ENCODE assay signal across 23 cellular contexts in the genomic region with DNA sequence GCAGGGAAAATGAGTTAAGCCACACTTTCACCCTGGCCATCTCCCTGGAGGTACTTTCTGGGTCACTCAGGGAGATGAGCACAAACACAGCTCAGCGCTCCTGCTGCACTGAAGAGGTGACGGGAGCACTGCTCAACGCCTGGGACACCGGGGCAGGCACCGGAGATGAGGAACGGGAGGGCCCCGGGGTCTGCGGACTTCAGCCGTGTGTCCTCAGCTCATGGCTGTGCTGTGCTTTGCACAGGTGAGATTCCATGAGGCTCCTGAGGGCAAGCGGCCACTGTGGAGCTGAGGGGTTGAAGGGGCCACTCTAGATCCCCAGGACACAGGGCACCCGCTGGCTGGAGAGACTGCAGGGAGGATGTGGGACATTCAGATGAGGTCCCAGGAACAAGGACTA.
"Had no signal": no experiment of that assay in that cellular context is flagged by ENCODE, and none has a peak within 500 bp of the region (broad histone marks: within the 10 kb centered on the region; RNA-seq: fewer than 3 reads in every experiment).

No MANE protein-coding gene starts in this region.

- H3K4me3 Mint-ChIP-seq: dendritic cell treated with granulocyte-macrophage colony-stimulating factor and Interleukin-4, amounts not matched to agents 40 ng/mL and 50 ng/mL, for 4 days; effector memory CD8-positive, alpha-beta T cell; endodermal cell had no signal

- H3K27me3 Mint-ChIP-seq: dendritic cell treated with granulocyte-macrophage colony-stimulating factor and Interleukin-4, amounts not matched to agents 40 ng/mL and 50 ng/mL, for 4 days had no signal

- ATAC-seq: effector memory CD8-positive, alpha-beta T cell; esophagus mucosa; foreskin keratinocyte; gastrocnemius medialis; gastroesophageal sphincter; heart left ventricle had no signal

- H3K4me1 Mint-ChIP-seq: endodermal cell had no signal

- H3K4me1 ChIP-seq: colonic mucosa, esophagus squamous epithelium, foreskin keratinocyte, gastrocnemius medialis, gastroesophageal sphincter, heart left ventricle, heart right ventricle had no signal

- H3K9me3 ChIP-seq: colonic mucosa, gastrocnemius medialis, heart left ventricle had no signal

- H3K27ac ChIP-seq: colonic mucosa, coronary artery, dorsolateral prefrontal cortex, epithelial cell of prostate, esophagus squamous epithelium, foreskin keratinocyte, gastrocnemius medialis, gastroesophageal sphincter, heart left ventricle, heart right ventricle had no signal

- H3K4me3 ChIP-seq: colonic mucosa, coronary artery, dorsolateral prefrontal cortex, esophagus squamous epithelium, gastrocnemius medialis, gastroesophageal sphincter, heart left ventricle, heart right ventricle had no signal

- H3K36me3 ChIP-seq: colonic mucosa, esophagus squamous epithelium, gastrocnemius medialis, gastroesophageal sphincter, heart left ventricle, heart right ventricle had no signal

- H3K27ac Mint-ChIP-seq: dendritic cell treated with granulocyte-macrophage colony-stimulating factor and Interleukin-4, amounts not matched to agents 40 ng/mL and 50 ng/mL, for 4 days; effector memory CD8-positive, alpha-beta T cell; endodermal cell had no signal

- H3K27me3 ChIP-seq: colonic mucosa, foreskin keratinocyte, gastrocnemius medialis had no signal

- DNase-seq: colonic mucosa; cortex of kidney; dermis blood vessel endothelial cell; dorsolateral prefrontal cortex; effector CD4-positive, alpha-beta T cell; effector CD8-positive, alpha-beta T cell; effector memory CD4-positive, alpha-beta T cell; effector memory CD8-positive, alpha-beta T cell; endodermal cell; erythroblast; esophagus squamous epithelium; foreskin fibroblast; foreskin keratinocyte; foreskin melanocyte; gastrocnemius medialis; glutamatergic neuron; heart left ventricle; heart right ventricle had no signal
